In genomic region chr6:31701666-31702420, GRCh38 we compare ENCODE assay signal across 8 cellular contexts. TPM values are rescaled to one million over a fixed set of nuclear protein-coding genes. Genes with fewer than 3 reads are reported as not detected.
A peak's percentile ranks its signal among the peaks of the same experiment; 100 is the strongest.
DNase-seq lines count a peak whose midpoint lies in the region; ATAC-seq lines count a peak whose summit lies in the region.

No MANE protein-coding gene starts in this region.

- no peaks in the 10 kb centered on the region for H3F3A ChIP-seq in GM23248 (ENCODE audit: insufficient read depth)

- H3K79me2 ChIP-seq in GM23248 (ENCODE audit: insufficient read depth), result peaks cover 36% of the 10 kb centered on the region

- no peaks in the 10 kb centered on the region for H3K9me2 ChIP-seq in GM23248 (ENCODE audit: insufficient read depth)

- H3K9me3 ChIP-seq in GM23248 (ENCODE audit: low read depth) (no peaks in the 10 kb centered on the region), NT2/D1 (ENCODE audit: insufficient read depth, low read length) (no peaks in the 10 kb centered on the region), ectodermal cell (ENCODE audit: control insufficient read depth, low read length) (no peaks in the 10 kb centered on the region)

- H3K4me3 ChIP-seq in GM23248, result peak overlapping the region; percentile 96
- H3K4me3 ChIP-seq in NT2/D1 (ENCODE audit: insufficient read length, low read depth), result peak overlapping the region; percentile 87
- peak overlapping the region; percentile 88 for H3K4me3 ChIP-seq in ectodermal cell (ENCODE audit: insufficient read depth, low read depth, low read length)

- H3K4me1 ChIP-seq in GM23248 (ENCODE audit: insufficient read depth), result peaks cover 8% of the 10 kb centered on the region
- H3K4me1 ChIP-seq in NT2/D1 (ENCODE audit: insufficient read depth, insufficient read length), result peaks cover 5% of the 10 kb centered on the region
- peaks cover 9% of the 10 kb centered on the region for H3K4me1 ChIP-seq in ectodermal cell (ENCODE audit: control insufficient read depth, insufficient read depth, low read length)

- 23 to 27% methylated on average over 8 of the region's 8 CpGs for WGBS in GM23248 (ENCODE audit: low coverage in 1 of 2, low lambda C conversion rate in 2 of 2, missing lambda C conversion rate in 2 of 2), 2 experiments
- WGBS in ectodermal cell, 2 experiments, result 61 to 63% methylated on average over 8 of the region's 8 CpGs

- H3K9ac ChIP-seq in GM23248 (peak overlapping the region; percentile 86), NT2/D1 (ENCODE audit: insufficient read length, low read depth) (peak overlapping the region; percentile 93)

- in situ Hi-C loops in GM23248 (cut with MboI), result no loop called here

- no peaks in the 10 kb centered on the region for H4K20me1 ChIP-seq in GM23248 (ENCODE audit: insufficient read depth)

- DNase-seq in GM23248 (peak; percentile 56), NT2/D1 (ENCODE audit: low read depth, low spot score) (no peak), myocyte (ENCODE audit: low read depth) (peak; percentile 83)

- peak overlapping the region; percentile 96 for H2AFZ ChIP-seq in GM23248

- H3K27ac ChIP-seq in GM23248 (peak overlapping the region; percentile 90), ectodermal cell (ENCODE audit: insufficient read depth, low read depth, low read length, poor library complexity, severe bottlenecking) (no peak overlapping the region)

- H3K36me3 ChIP-seq in GM23248 (ENCODE audit: low read depth) (peaks cover 6% of the 10 kb centered on the region; the same call in 1 of the 2 replicates), NT2/D1 (ENCODE audit: insufficient read depth, insufficient read length, low read length) (peaks cover 36% of the 10 kb centered on the region), ectodermal cell (ENCODE audit: control insufficient read depth, insufficient read depth, low read length) (no peaks in the 10 kb centered on the region)

- ATAC-seq in GM19035 (IDR thresholded peaks at IDR 0.05; ENCODE audit: unreplicated experiment) (no peak), GM19455 (IDR thresholded peaks at IDR 0.05; ENCODE audit: unreplicated experiment) (no peak), HG02884 (IDR thresholded peaks at IDR 0.05; ENCODE audit: unreplicated experiment) (no peak), HG03159 (IDR thresholded peaks at IDR 0.05; ENCODE audit: unreplicated experiment) (no peak)

- H3K27me3 ChIP-seq in GM23248 (replicated peaks; ENCODE audit: insufficient read depth) (no peaks in the 10 kb centered on the region), NT2/D1 (ENCODE audit: insufficient read depth, insufficient read length) (no peaks in the 10 kb centered on the region), ectodermal cell (ENCODE audit: control insufficient read depth, insufficient read depth, low read length, poor library complexity, severe bottlenecking) (peaks cover 7% of the 10 kb centered on the region)

- H3K4me2 ChIP-seq in GM23248 (ENCODE audit: unreplicated experiment), result peak overlapping the region; percentile 99

RNA-seq across cellular contexts. Expression of gene ABHD16A, which starts 1.3 kb away (rescaled TPM):
- 54.0 and 59.9 TPM in 2 replicates for total RNA-seq in GM23248 (2014; rRNA removed; shearing (Covaris generic))
- 48.0 and 48.5 TPM in 2 replicates for polyA plus RNA-seq in GM23248 (2016; fragmentation: Nextera tagmentation; extraction: Ambion mirVana)
- 45.6 TPM for polyA plus RNA-seq in ectodermal cell (2013, experiment 1 of 4)
- 52.6 TPM for polyA plus RNA-seq in ectodermal cell (2013, experiment 2 of 4)
- polyA plus RNA-seq in ectodermal cell (2013, experiment 3 of 4), result 41.7 TPM
- 47.9 TPM for polyA plus RNA-seq in ectodermal cell (2013, experiment 4 of 4)
- 58.9 and 66.0 TPM in 2 replicates for total RNA-seq in myocyte
- polyA plus RNA-seq in myocyte (2012), result 44.8 TPM

RNA-seq across cellular contexts. Expression of gene LY6G6F, which starts 4.8 kb away (rescaled TPM):
- not detected in 2 replicates for total RNA-seq in GM23248 (2014; rRNA removed; shearing (Covaris generic))
- not detected in 2 replicates for polyA plus RNA-seq in GM23248 (2016; fragmentation: Nextera tagmentation; extraction: Ambion mirVana)
- polyA plus RNA-seq in ectodermal cell (2013, experiment 1 of 4), result not detected
- not detected for polyA plus RNA-seq in ectodermal cell (2013, experiment 2 of 4)
- polyA plus RNA-seq in ectodermal cell (2013, experiment 3 of 4), result not detected
- polyA plus RNA-seq in ectodermal cell (2013, experiment 4 of 4), result not detected
- total RNA-seq in myocyte, result not detected in 2 replicates
- polyA plus RNA-seq in myocyte (2012), result not detected

RNA-seq across cellular contexts. Expression of gene LY6G6D, which starts 13.3 kb away (rescaled TPM):
- not detected in 2 replicates for total RNA-seq in GM23248 (2014; rRNA removed; shearing (Covaris generic))
- not detected in 2 replicates for polyA plus RNA-seq in GM23248 (2016; fragmentation: Nextera tagmentation; extraction: Ambion mirVana)
- polyA plus RNA-seq in ectodermal cell (2013, experiment 1 of 4), result not detected
- not detected for polyA plus RNA-seq in ectodermal cell (2013, experiment 2 of 4)
- not detected for polyA plus RNA-seq in ectodermal cell (2013, experiment 3 of 4)
- polyA plus RNA-seq in ectodermal cell (2013, experiment 4 of 4), result not detected
- not detected in 2 replicates for total RNA-seq in myocyte
- polyA plus RNA-seq in myocyte (2012), result not detected

RNA-seq across cellular contexts. Expression of gene LY6G6C, which starts 19.7 kb away (rescaled TPM):
- total RNA-seq in GM23248 (2014; rRNA removed; shearing (Covaris generic)), result not detected in 2 replicates
- not detected in 2 replicates for polyA plus RNA-seq in GM23248 (2016; fragmentation: Nextera tagmentation; extraction: Ambion mirVana)
- polyA plus RNA-seq in ectodermal cell (2013, experiment 1 of 4), result 1.00 TPM
- polyA plus RNA-seq in ectodermal cell (2013, experiment 2 of 4), result 0.78 TPM
- 0.64 TPM for polyA plus RNA-seq in ectodermal cell (2013, experiment 3 of 4)
- polyA plus RNA-seq in ectodermal cell (2013, experiment 4 of 4), result 0.77 TPM
- total RNA-seq in myocyte, result not detected in 2 replicates
- 0.11 TPM for polyA plus RNA-seq in myocyte (2012)

RNA-seq across cellular contexts. Expression of gene LY6G5C, which starts 21.0 kb away (rescaled TPM):
- 1.7 TPM in 1 of 2 replicates, not detected in the other for total RNA-seq in GM23248 (2014; rRNA removed; shearing (Covaris generic))
- polyA plus RNA-seq in GM23248 (2016; fragmentation: Nextera tagmentation; extraction: Ambion mirVana), result 5.0 and 5.1 TPM in 2 replicates
- polyA plus RNA-seq in ectodermal cell (2013, experiment 1 of 4), result 1.5 TPM
- polyA plus RNA-seq in ectodermal cell (2013, experiment 2 of 4), result 1.1 TPM
- 0.64 TPM for polyA plus RNA-seq in ectodermal cell (2013, experiment 3 of 4)
- 1.5 TPM for polyA plus RNA-seq in ectodermal cell (2013, experiment 4 of 4)
- total RNA-seq in myocyte, result 2.7 and 3.4 TPM in 2 replicates
- polyA plus RNA-seq in myocyte (2012), result 1.8 TPM
